Comparison of ENCODE assay signal across 8 cellular contexts in the genomic region with DNA sequence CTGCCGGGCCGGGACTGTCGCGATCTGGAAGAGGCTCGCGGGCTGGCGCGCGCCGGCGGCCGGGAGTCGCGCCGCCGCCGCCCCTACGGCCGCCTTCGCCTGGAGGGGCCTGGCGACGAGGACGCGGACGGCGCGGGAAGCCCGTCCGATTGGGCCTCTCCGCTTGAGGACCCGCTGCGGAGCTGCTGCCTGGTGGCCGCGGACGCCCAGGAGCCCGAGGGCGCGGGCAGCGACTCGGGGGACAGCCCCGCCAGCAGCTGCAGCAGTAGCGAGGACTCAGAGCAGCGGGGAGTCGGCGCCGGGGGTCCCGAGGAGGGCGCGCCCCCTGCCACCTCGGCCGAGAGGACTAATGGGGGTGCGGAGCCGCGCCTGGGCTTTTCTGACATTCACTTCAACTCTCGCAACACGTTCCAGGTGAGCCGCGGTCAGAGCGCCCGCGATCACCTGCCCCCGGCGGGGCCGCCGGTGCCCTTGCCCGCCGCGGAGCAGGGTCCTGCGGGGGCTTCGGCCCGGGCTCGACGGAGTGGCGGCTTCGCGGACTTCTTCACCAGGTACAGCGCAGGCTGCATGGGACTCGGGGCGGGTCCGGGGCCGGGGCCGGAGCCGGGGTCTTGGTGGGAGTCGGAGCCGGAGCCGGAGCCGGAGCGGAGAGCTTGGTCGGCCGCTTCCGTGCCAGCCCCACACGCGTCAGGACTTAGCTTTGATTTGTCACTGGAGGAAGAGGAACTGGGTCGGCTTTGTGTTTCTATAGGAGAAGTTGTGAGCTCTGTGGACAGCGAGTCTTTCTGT. TPM values are rescaled to one million over a fixed set of nuclear protein-coding genes. Genes with fewer than 3 reads are reported as not detected.
DNase-seq lines count a peak whose midpoint lies in the region; ATAC-seq, FAIRE-seq and TF ChIP-seq lines count a peak whose summit lies in the region.

No MANE protein-coding gene starts in this region.

- TF ChIP-seq CTCF in HEK293 (tag by site-specific recombination; IDR thresholded peaks at IDR 0.05) (no peak), MM.1S (IDR thresholded peaks at IDR 0.05; ENCODE audit: low read length) (no peak), HepG2 (CRISPR knock-in tag; IDR thresholded peaks at IDR 0.05) (0 out of 2 replicates have a peak, but pooled peaks have one; percentile 6)

- H3K4me3 ChIP-seq in HEK293 (ENCODE audit: low read depth, low read length): peak overlapping the region; percentile 80
- peak overlapping the region; percentile 70 for H3K4me3 ChIP-seq in MM.1S (ENCODE audit: low read length)
- peak overlapping the region; percentile 92 to 97 (median 95) for H3K4me3 ChIP-seq in HepG2 (replicated peaks in 1 of 3; ENCODE audit: insufficient read depth in 1 of 3, low read depth in 2 of 3, low read length in 3 of 3)

- H3K79me2 ChIP-seq in MM.1S (ENCODE audit: low read length) (peaks cover 52% of the 10 kb centered on the region), HepG2 (ENCODE audit: insufficient read depth, low read length) (peaks cover 43% of the 10 kb centered on the region)

- no peak for FAIRE-seq in HepG2 (lab: Jason Lieb, UNC)

- H3K9me2 ChIP-seq in MM.1S (replicated peaks; ENCODE audit: insufficient read depth, low read length): no peaks in the 10 kb centered on the region

- peaks cover 11% of the 10 kb centered on the region for H3F3A ChIP-seq in MM.1S (ENCODE audit: insufficient read depth, low read length)

- no CpG with 5 or more reads among the region's 95 CpGs for WGBS in HepG2 (ENCODE audit: low lambda C conversion rate)

- H3K9me3 ChIP-seq in HEK293 (ENCODE audit: control insufficient read depth, insufficient read depth, low read depth, low read length): no peaks in the 10 kb centered on the region
- H3K9me3 ChIP-seq in MM.1S (replicated peaks; ENCODE audit: insufficient read depth, low read length): no peaks in the 10 kb centered on the region
- no peaks in the 10 kb centered on the region for H3K9me3 ChIP-seq in HepG2 (ENCODE audit: low read length)

- H3K9ac ChIP-seq in MM.1S (ENCODE audit: low read length) (peak overlapping the region; percentile 82), HepG2 (ENCODE audit: insufficient read depth, low read depth, low read length) (peak overlapping the region; percentile 87)

- H3K4me3 Mint-ChIP-seq in stimulated activated memory B cell treated with anti-CD40 and anti-IgM and Interleukin-4, amounts not matched to agents 10 μg/mL and 1 μg/mL and 100 μg/mL, for 72 hours: peak overlapping the region; percentile 86

- no peaks in the 10 kb centered on the region for H3K36me3 Mint-ChIP-seq in stimulated activated memory B cell treated with anti-CD40 and anti-IgM and Interleukin-4, amounts not matched to agents 10 μg/mL and 1 μg/mL and 100 μg/mL, for 72 hours

- intact Hi-C loops in HepG2 (cut with micrococcal nuclease; ENCODE audit: unreplicated experiment): loop anchor here (5.0 kb wide), 1 partner anchor 39 kb away; no protein-coding TSS in a partner anchor

- 0 out of 4 replicates have a peak, but pooled peaks of 1 of the 2 experiments have one; percentile 12 for TF ChIP-seq EP300 in HepG2 (IDR thresholded peaks at IDR 0.05; ENCODE audit: low read depth in 2 of 2, low read length in 2 of 2)
- TF ChIP-seq EP300 in HepG2 (CRISPR knock-in tag; IDR thresholded peaks at IDR 0.05; ENCODE audit: borderline replicate concordance): no peak

- no peak for TF ChIP-seq RAD21 in HepG2 (CRISPR knock-in tag; IDR thresholded peaks at IDR 0.05)

- DNase-seq in activated CD4-positive, CD25-positive, alpha-beta regulatory T cell (lab: John Stamatoyannopoulos, UW): no peak
- DNase-seq in MM.1S (peak; percentile 83), T1000 (lab: John Stamatoyannopoulos, UW) (peak; percentile 34), dermis microvascular lymphatic vessel endothelial cell (ENCODE audit: low read depth in 2 of 2) (peak; percentile 78 to 91), HepG2 (ENCODE audit: low spot score) (peak; percentile 76)

- H2AFZ ChIP-seq in MM.1S (ENCODE audit: low read length): peak overlapping the region; percentile 82
- no peak overlapping the region for H2AFZ ChIP-seq in HepG2 (ENCODE audit: low read length)

- no TSS peak for BruUV-seq in HepG2 (replicated peaks; lab: Mats Ljungman, UMichigan)

- peaks cover 4% of the 10 kb centered on the region for H3K4me1 ChIP-seq in HEK293 (ENCODE audit: control insufficient read depth, insufficient read depth, low read length)
- H3K4me1 ChIP-seq in MM.1S (ENCODE audit: low read length): peaks cover 10% of the 10 kb centered on the region
- peaks cover 55% of the 10 kb centered on the region for H3K4me1 ChIP-seq in HepG2 (ENCODE audit: insufficient read depth, low read length)

- peak overlapping the region; percentile 91 for H3K27ac ChIP-seq in HEK293 (ENCODE audit: extremely low read depth, low read depth, low read length)
- H3K27ac ChIP-seq in MM.1S (ENCODE audit: low read length): peak overlapping the region; percentile 79; the same call in 1 of the 2 replicates
- H3K27ac ChIP-seq in HepG2 (ENCODE audit: extremely low read length, insufficient read depth, low read length): peak overlapping the region; percentile 92

- no peaks in the 10 kb centered on the region for H3K9me3 Mint-ChIP-seq in stimulated activated memory B cell treated with anti-CD40 and anti-IgM and Interleukin-4, amounts not matched to agents 10 μg/mL and 1 μg/mL and 100 μg/mL, for 72 hours

- in situ Hi-C loops in HepG2 (cut with HindIII; ENCODE audit: extremely low pct_ligation_motif_present, low pct_unique_long_range_greater_than_20kb): loop anchor here (5.0 kb wide), 1 partner anchor 41 kb away; a partner anchor contains a TSS

- H3K36me3 ChIP-seq in HEK293 (ENCODE audit: control insufficient read depth in 2 of 2, insufficient read depth in 1 of 2, low read length in 2 of 2): no peaks in the 10 kb centered on the region
- H3K36me3 ChIP-seq in MM.1S (replicated peaks; ENCODE audit: insufficient read depth, low read length): no peaks in the 10 kb centered on the region
- H3K36me3 ChIP-seq in HepG2 (replicated peaks in 1 of 2; ENCODE audit: control insufficient read depth in 1 of 2, insufficient read depth in 2 of 2, low read length in 2 of 2): no peaks in the 10 kb centered on the region

- H3K27me3 ChIP-seq in MM.1S (replicated peaks; ENCODE audit: insufficient read depth, low read length) (no peaks in the 10 kb centered on the region), HepG2 (ENCODE audit: control insufficient read depth in 1 of 2, insufficient read depth in 2 of 2, low read length in 2 of 2) (no peaks in the 10 kb centered on the region; a peak in 1 of 5 replicates)

- CTCF ChIA-PET in HEK293 (lab: Yijun Ruan, JAX) (interaction anchor here (0.7 to 1.6 kb wide), 3 partner anchors 37 to 1229 kb away, joined by 3 to 4 read pairs (median 3); no protein-coding TSS in a partner anchor), HepG2 (lab: Yijun Ruan, JAX; ENCODE audit: low intra/inter-chr PET ratio, low total read pairs) (no interaction called here)

- POLR2A ChIA-PET in HEK293 (lab: Yijun Ruan, JAX): interaction anchor here (0.5 to 2.7 kb wide), 15 partner anchors 8 to 143 kb away, joined by 3 to 21 read pairs (median 5); a partner anchor contains a TSS
- POLR2A ChIA-PET in HepG2 (lab: Yijun Ruan, JAX): interaction anchor here (0.5 to 1.7 kb wide), 5 partner anchors 12 to 41 kb away, joined by 3 to 23 read pairs (median 5); a partner anchor contains a TSS

- peaks cover 16% of the 10 kb centered on the region for H3K4me1 Mint-ChIP-seq in stimulated activated memory B cell treated with anti-CD40 and anti-IgM and Interleukin-4, amounts not matched to agents 10 μg/mL and 1 μg/mL and 100 μg/mL, for 72 hours

- ATAC-seq in activated CD4-positive, CD25-positive, alpha-beta regulatory T cell treated with anti-CD3 and anti-CD28 coated beads, Interleukin-2, amount 50 U/mL, for 24 hours: peak; percentile 27 to 61
- ATAC-seq in HepG2: peak; percentile 74
- ATAC-seq in stimulated activated memory B cell treated with anti-CD40 and anti-IgM and Interleukin-4, amounts not matched to agents 10 μg/mL and 1 μg/mL and 100 μg/mL, for 72 hours: peak; percentile 89

- peak overlapping the region; percentile 82 for H3K4me2 ChIP-seq in MM.1S (ENCODE audit: low read depth, low read length)
- peak overlapping the region; percentile 97 for H3K4me2 ChIP-seq in HepG2 (ENCODE audit: low read depth, low read length)

- H4K20me1 ChIP-seq in MM.1S (ENCODE audit: insufficient read depth, low read length) (no peaks in the 10 kb centered on the region), HepG2 (ENCODE audit: insufficient read depth, low read length) (peaks cover 3% of the 10 kb centered on the region; the same call in 1 of the 2 replicates)

- no peak for TF ChIP-seq POLR2A in HepG2 (IDR thresholded peaks at IDR 0.05; ENCODE audit: insufficient read depth in 1 of 2, low read depth in 2 of 2, low read length in 2 of 2)

- H3K27me3 Mint-ChIP-seq in stimulated activated memory B cell treated with anti-CD40 and anti-IgM and Interleukin-4, amounts not matched to agents 10 μg/mL and 1 μg/mL and 100 μg/mL, for 72 hours: no peaks in the 10 kb centered on the region

- peak overlapping the region; percentile 86 for H3K27ac Mint-ChIP-seq in stimulated activated memory B cell treated with anti-CD40 and anti-IgM and Interleukin-4, amounts not matched to agents 10 μg/mL and 1 μg/mL and 100 μg/mL, for 72 hours

RNA-seq across cellular contexts. Expression of a gene that starts 0.9 kb away (rescaled TPM):
- total RNA-seq in dermis microvascular lymphatic vessel endothelial cell (12.7 and 21.4 TPM in 2 replicates), HepG2 (2016; rRNA removed; fragmentation: Illumina TruSeq; extraction: Trizol) (6.2 and 7.2 TPM in 2 replicates)
- 3.8 TPM in 2 replicates for total RNA-seq in HepG2 (2016; cell fraction: cytosol; rRNA removed; fragmentation: Illumina TruSeq; extraction: Trizol; ENCODE audit: low read depth)
- 6.6 and 7.8 TPM in 2 replicates for total RNA-seq in HepG2 (2016; cell fraction: insoluble cytoplasmic fraction; rRNA removed; fragmentation: Illumina TruSeq; extraction: Trizol)
- total RNA-seq in HepG2 (2016; cell fraction: membrane; rRNA removed; fragmentation: Illumina TruSeq; extraction: Trizol): 3.5 and 3.7 TPM in 2 replicates
- total RNA-seq in HepG2 (2016; cell fraction: nucleus; rRNA removed; fragmentation: Illumina TruSeq; extraction: Trizol): 7.8 and 8.9 TPM in 2 replicates
- polyA plus RNA-seq in HepG2 (2011; rRNA removed): 4.7 and 5.7 TPM in 2 replicates
- polyA plus RNA-seq in HepG2 (2011; cell fraction: cytosol; rRNA removed): 1.6 and 2.7 TPM in 2 replicates
- polyA plus RNA-seq in HepG2 (2011; cell fraction: nucleus; rRNA removed): 4.1 and 4.4 TPM in 2 replicates
- 4.1 and 5.6 TPM in 2 replicates for polyA plus RNA-seq in HepG2 (2012)
- 0.58 and 0.60 TPM in 2 replicates for polyA plus RNA-seq in HepG2 (2016; cell fraction: cytosol; fragmentation: Illumina TruSeq; extraction: Trizol; ENCODE audit: low read depth)
- polyA plus RNA-seq in HepG2 (2016; cell fraction: insoluble cytoplasmic fraction; fragmentation: Illumina TruSeq; extraction: Trizol; ENCODE audit: low read depth): 5.1 and 6.4 TPM in 2 replicates
- 1.0 TPM in 2 replicates for polyA plus RNA-seq in HepG2 (2016; cell fraction: membrane; fragmentation: Illumina TruSeq; extraction: Trizol; ENCODE audit: low read depth)
- polyA plus RNA-seq in HepG2 (2016; cell fraction: nucleus; fragmentation: Illumina TruSeq; extraction: Trizol; ENCODE audit: insufficient read depth, low read depth): 9.5 and 10.1 TPM in 2 replicates
- polyA minus RNA-seq in HepG2 (2011; rRNA and poly(A)+ RNA removed; ENCODE audit: low replicate concordance): 2.9 and 3.1 TPM in 2 replicates
- polyA minus RNA-seq in HepG2 (2011; cell fraction: cytosol; rRNA and poly(A)+ RNA removed): 3.6 and 4.5 TPM in 2 replicates
- 9.8 and 10.6 TPM in 2 replicates for polyA minus RNA-seq in HepG2 (2011; cell fraction: nucleus; rRNA and poly(A)+ RNA removed)

RNA-seq across cellular contexts. Expression of a gene that starts 40.5 kb away (rescaled TPM):
- total RNA-seq in dermis microvascular lymphatic vessel endothelial cell: 16.3 and 19.1 TPM in 2 replicates
- total RNA-seq in HepG2 (2016; rRNA removed; fragmentation: Illumina TruSeq; extraction: Trizol): 36.6 and 51.6 TPM in 2 replicates
- 3.3 and 5.6 TPM in 2 replicates for total RNA-seq in HepG2 (2016; cell fraction: cytosol; rRNA removed; fragmentation: Illumina TruSeq; extraction: Trizol; ENCODE audit: low read depth)
- total RNA-seq in HepG2 (2016; cell fraction: insoluble cytoplasmic fraction; rRNA removed; fragmentation: Illumina TruSeq; extraction: Trizol): 37.9 and 52.0 TPM in 2 replicates
- total RNA-seq in HepG2 (2016; cell fraction: membrane; rRNA removed; fragmentation: Illumina TruSeq; extraction: Trizol): 10.3 and 13.4 TPM in 2 replicates
- 43.7 and 47.1 TPM in 2 replicates for total RNA-seq in HepG2 (2016; cell fraction: nucleus; rRNA removed; fragmentation: Illumina TruSeq; extraction: Trizol)
- 7.6 and 7.8 TPM in 2 replicates for polyA plus RNA-seq in HepG2 (2011; rRNA removed)
- polyA plus RNA-seq in HepG2 (2011; cell fraction: cytosol; rRNA removed): 2.6 and 4.6 TPM in 2 replicates
- 6.8 and 10.5 TPM in 2 replicates for polyA plus RNA-seq in HepG2 (2011; cell fraction: nucleus; rRNA removed)
- polyA plus RNA-seq in HepG2 (2012): 11.7 and 12.3 TPM in 2 replicates
- polyA plus RNA-seq in HepG2 (2016; cell fraction: cytosol; fragmentation: Illumina TruSeq; extraction: Trizol; ENCODE audit: low read depth): 0.78 TPM in 2 replicates
- 24.0 and 26.8 TPM in 2 replicates for polyA plus RNA-seq in HepG2 (2016; cell fraction: insoluble cytoplasmic fraction; fragmentation: Illumina TruSeq; extraction: Trizol; ENCODE audit: low read depth)
- 3.0 and 3.5 TPM in 2 replicates for polyA plus RNA-seq in HepG2 (2016; cell fraction: membrane; fragmentation: Illumina TruSeq; extraction: Trizol; ENCODE audit: low read depth)
- 31.8 and 34.0 TPM in 2 replicates for polyA plus RNA-seq in HepG2 (2016; cell fraction: nucleus; fragmentation: Illumina TruSeq; extraction: Trizol; ENCODE audit: insufficient read depth, low read depth)
- 7.5 and 18.8 TPM in 2 replicates for polyA minus RNA-seq in HepG2 (2011; rRNA and poly(A)+ RNA removed; ENCODE audit: low replicate concordance)
- polyA minus RNA-seq in HepG2 (2011; cell fraction: cytosol; rRNA and poly(A)+ RNA removed): 5.9 and 7.6 TPM in 2 replicates
- 42.9 and 44.5 TPM in 2 replicates for polyA minus RNA-seq in HepG2 (2011; cell fraction: nucleus; rRNA and poly(A)+ RNA removed)

Comparison
In these comparisons a context has a peak if more than half of its experiments do, and no peak if none do; other contexts are left out.
1. DNase-seq: peak in MM.1S (single experiment), T1000 (single experiment), dermis microvascular lymphatic vessel endothelial cell (2 of 2) and HepG2 (single experiment); none in activated CD4-positive, CD25-positive, alpha-beta regulatory T cell (0 of 4).
2. Peak in every context shown above with its lines, with median percentiles within 50 percentile points of each other: ATAC-seq, H3K27ac ChIP-seq and H3K4me3 ChIP-seq.